In genomic region chr2:9983413-9984216, GRCh38 we compare ENCODE assay signal across 13 cellular contexts. TPM values are rescaled to one million over a fixed set of nuclear protein-coding genes. Genes with fewer than 3 reads are reported as not detected.
DNase-seq lines count a peak whose midpoint lies in the region; ATAC-seq, FAIRE-seq and TF ChIP-seq lines count a peak whose summit lies in the region.
"Had no signal": no experiment of that assay in that cellular context is flagged by ENCODE, and none has a peak within 500 bp of the region (broad histone marks: within the 10 kb centered on the region; RNA-seq: fewer than 3 reads in every experiment).

No MANE protein-coding gene starts in this region.

- TF ChIP-seq RAD21 in A549 (conservative IDR thresholded peaks at IDR 0.05 in 1 of 2, IDR thresholded peaks at IDR 0.05 in 1 of 2), result no peak

- H3K27me3 Mint-ChIP-seq in memory B cell, result peaks cover 3% of the 10 kb centered on the region
- H3K27me3 Mint-ChIP-seq in activated CD4-positive, alpha-beta T cell treated with anti-CD3 and anti-CD28 coated beads, Interleukin-2, amount 10 ng/mL, durations not matched to agents 7 days and 5 days, result peaks cover 26% of the 10 kb centered on the region

- peaks cover 62% of the 10 kb centered on the region for H3F3A ChIP-seq in GM23248 (ENCODE audit: insufficient read depth)

- in situ Hi-C loops in GM23248 (cut with MboI), result no loop called here

- no peaks in the 10 kb centered on the region for H3K36me3 ChIP-seq in GM23248 (ENCODE audit: low read depth)
- peaks cover 3% of the 10 kb centered on the region for H3K36me3 ChIP-seq in adipocyte (ENCODE audit: control insufficient read depth, insufficient read depth, low read length, severe bottlenecking)
- H3K36me3 ChIP-seq: HAP-1 had no signal

- no peak for TF ChIP-seq POLR2A in A549 (IDR thresholded peaks at IDR 0.05; ENCODE audit: low read length)

- DNase-seq in A549 (ENCODE audit: low read depth in 1 of 2, low spot score in 1 of 2) (no peak), GM23248 (peak; percentile 52), adipocyte (ENCODE audit: low read depth) (no peak), memory B cell (ENCODE audit: low spot score in 2 of 2) (no peak), AG08396 (ENCODE audit: low spot score) (no peak), RWPE1 (ENCODE audit: low spot score) (no peak)
- DNase-seq in activated CD4-positive, alpha-beta T cell treated with anti-CD3 and anti-CD28 coated beads, Interleukin-2, amount 10 ng/mL, durations not matched to agents 7 days and 5 days, result no peak
- DNase-seq: DMS79, NCI-H524 treated with DMSO at 0.1 percent for 48 hours had no signal

- H3K27ac ChIP-seq in A549 (no peak overlapping the region), GM23248 (peak overlapping the region; percentile 76), RWPE1 (no peak overlapping the region)

- POLR2A ChIA-PET in A549 (lab: Yijun Ruan, JAX), result interaction anchor here (0.7 to 1.1 kb wide), 2 partner anchors 65 to 452 kb away, joined by 3 to 7 read pairs; no protein-coding TSS in a partner anchor
- POLR2A ChIA-PET in RWPE1 (lab: Yijun Ruan, JAX; ENCODE audit: low non-redundant PET), result no interaction called here
- POLR2A ChIA-PET in activated CD4-positive, alpha-beta T cell treated with anti-CD3 and anti-CD28 coated beads, Interleukin-2, amount 10 ng/mL, durations not matched to agents 7 days and 5 days (lab: Charles Lee), result interaction anchor here (0.6 to 0.7 kb wide), 2 partner anchors 64 to 499 kb away, joined by 4 read pairs; no protein-coding TSS in a partner anchor

- H2AFZ ChIP-seq in GM23248, result 0 out of 2 replicates have a peak overlapping the region, but pooled peaks have one; percentile 28

- H3K9me3 ChIP-seq in A549 (no peaks in the 10 kb centered on the region), GM23248 (ENCODE audit: low read depth) (no peaks in the 10 kb centered on the region), adipocyte (ENCODE audit: control insufficient read depth, low read length) (no peaks in the 10 kb centered on the region)
- H3K9me3 ChIP-seq: HAP-1 had no signal

- H3K79me2 ChIP-seq in GM23248 (ENCODE audit: insufficient read depth), result no peaks in the 10 kb centered on the region

- H3K27me3 ChIP-seq in GM23248 (replicated peaks; ENCODE audit: insufficient read depth) (no peaks in the 10 kb centered on the region), adipocyte (replicated peaks; ENCODE audit: control insufficient read depth, insufficient read depth, low read length) (no peaks in the 10 kb centered on the region)

- ATAC-seq in A549, result no peak; a peak in 2 of 6 replicates
- ATAC-seq in memory B cell (ENCODE audit: low read depth), result peak; percentile 10
- ATAC-seq in HG03521 (IDR thresholded peaks at IDR 0.05; ENCODE audit: unreplicated experiment), result no peak

- H3K4me1 ChIP-seq in A549 (0 out of 3 replicates have a peak, but pooled peaks cover 3% of the 10 kb centered on the region), GM23248 (ENCODE audit: insufficient read depth) (peaks cover 65% of the 10 kb centered on the region), adipocyte (ENCODE audit: control insufficient read depth, insufficient read depth, low read length) (peaks cover 47% of the 10 kb centered on the region)
- H3K4me1 ChIP-seq: HAP-1 had no signal

- peaks cover 4% of the 10 kb centered on the region for H3K4me1 Mint-ChIP-seq in memory B cell
- peaks cover 15% of the 10 kb centered on the region for H3K4me1 Mint-ChIP-seq in activated CD4-positive, alpha-beta T cell treated with anti-CD3 and anti-CD28 coated beads, Interleukin-2, amount 10 ng/mL, durations not matched to agents 7 days and 5 days

- H3K36me3 Mint-ChIP-seq in memory B cell, result no peaks in the 10 kb centered on the region
- H3K36me3 Mint-ChIP-seq in activated CD4-positive, alpha-beta T cell treated with anti-CD3 and anti-CD28 coated beads, Interleukin-2, amount 10 ng/mL, durations not matched to agents 7 days and 5 days (ENCODE audit: low read depth), result no peaks in the 10 kb centered on the region

- H3K4me2 ChIP-seq in A549, result peak overlapping the region; percentile 34
- H3K4me2 ChIP-seq in GM23248 (ENCODE audit: unreplicated experiment), result peak overlapping the region; percentile 60

- no peak overlapping the region for H3K4me3 Mint-ChIP-seq in memory B cell
- no peak overlapping the region for H3K4me3 Mint-ChIP-seq in activated CD4-positive, alpha-beta T cell treated with anti-CD3 and anti-CD28 coated beads, Interleukin-2, amount 10 ng/mL, durations not matched to agents 7 days and 5 days
- H3K4me3 Mint-ChIP-seq: nephron had no signal

- H3K4me3 ChIP-seq in A549, result no peak overlapping the region
- no peak overlapping the region for H3K4me3 ChIP-seq in GM23248
- no peak overlapping the region for H3K4me3 ChIP-seq in adipocyte (ENCODE audit: low read length)
- H3K4me3 ChIP-seq: HAP-1, smooth muscle cell had no signal

- CTCF ChIA-PET in A549 (lab: Yijun Ruan, JAX), result interaction anchor here (0.7 to 7.4 kb wide), 40 partner anchors 8 to 1290 kb away, joined by 3 to 117 read pairs (median 7); partner anchors contain the start of gene TAF1B
- CTCF ChIA-PET in RWPE1 (lab: Yijun Ruan, JAX), result interaction anchor here (0.6 to 1.7 kb wide), 15 partner anchors 10 to 355 kb away, joined by 3 to 12 read pairs (median 6); no protein-coding TSS in a partner anchor
- CTCF ChIA-PET in activated CD4-positive, alpha-beta T cell treated with anti-CD3 and anti-CD28 coated beads, Interleukin-2, amount 10 ng/mL, durations not matched to agents 7 days and 5 days (lab: Charles Lee), result interaction anchor here (0.5 to 2.1 kb wide), 32 partner anchors 8 to 757 kb away, joined by 3 to 18 read pairs (median 4); partner anchors contain the start of gene ADAM17

- no peaks in the 10 kb centered on the region for H3K9me2 ChIP-seq in GM23248 (ENCODE audit: insufficient read depth)

- no peak for TF ChIP-seq CTCF in A549 (IDR thresholded peaks at IDR 0.05)
- no peak for TF ChIP-seq CTCF in RWPE1 (conservative IDR thresholded peaks at IDR 0.05; ENCODE audit: low read depth)

- no peak for TF ChIP-seq EP300 in A549 (IDR thresholded peaks at IDR 0.05)

- H3K9ac ChIP-seq in GM23248, result no peak overlapping the region
- H3K9ac ChIP-seq in adipocyte (ENCODE audit: low read length), result peak overlapping the region; percentile 44

- H4K20me1 ChIP-seq in GM23248 (ENCODE audit: insufficient read depth), result no peaks in the 10 kb centered on the region

- no peak for FAIRE-seq in A549 (lab: Jason Lieb, UNC)

- no peak overlapping the region for H3K27ac Mint-ChIP-seq in memory B cell
- no peak overlapping the region for H3K27ac Mint-ChIP-seq in activated CD4-positive, alpha-beta T cell treated with anti-CD3 and anti-CD28 coated beads, Interleukin-2, amount 10 ng/mL, durations not matched to agents 7 days and 5 days
- H3K27ac Mint-ChIP-seq: nephron had no signal

- H3K9me3 Mint-ChIP-seq in memory B cell, result no peaks in the 10 kb centered on the region
- no peaks in the 10 kb centered on the region for H3K9me3 Mint-ChIP-seq in activated CD4-positive, alpha-beta T cell treated with anti-CD3 and anti-CD28 coated beads, Interleukin-2, amount 10 ng/mL, durations not matched to agents 7 days and 5 days
- H3K9me3 Mint-ChIP-seq: nephron had no signal

- 42% methylated on average over 15 of the region's 15 CpGs for WGBS in A549 (ENCODE audit: missing lambda C conversion rate)
- WGBS in GM23248 (ENCODE audit: low coverage in 1 of 2, low lambda C conversion rate in 2 of 2, missing lambda C conversion rate in 2 of 2), 2 experiments, result 29 to 32% methylated on average over 15 of the region's 15 CpGs

TF ChIP-seq in A549, 52 proteins besides CTCF, POLR2A, EP300 and RAD21:
- TF ChIP-seq CEBPB (IDR thresholded peaks at IDR 0.05) (peak in 1 of 2 experiments; percentile 18; a peak in 1 of 4 replicates), FOXS1 (CRISPR knock-in tag; IDR thresholded peaks at IDR 0.05) (no peak)

RNA-seq across cellular contexts. Expression of gene GRHL1, which starts 32.1 kb away (rescaled TPM):
- polyA plus RNA-seq in A549 (2011; rRNA removed), result 1.2 and 1.7 TPM in 2 replicates
- 0.93 and 0.98 TPM in 2 replicates for polyA plus RNA-seq in A549 (2012; cell fraction: cytosol; rRNA removed)
- 1.4 and 1.5 TPM in 2 replicates for polyA plus RNA-seq in A549 (2012; cell fraction: nucleus; rRNA removed)
- 0.59 to 0.84 TPM (median 0.68 TPM) in 3 replicates for polyA plus RNA-seq in A549 (2017; fragmentation: RNase III; extraction: RNeasy Plus Mini Kit Qiagen cat#74134 plus additional on column Dnase treatment)
- 0.92 and 3.4 TPM in 2 replicates for polyA minus RNA-seq in A549 (2011; rRNA and poly(A)+ RNA removed)
- 0.32 and 0.38 TPM in 2 replicates for total RNA-seq in GM23248 (2014; rRNA removed; shearing (Covaris generic))
- polyA plus RNA-seq in GM23248 (2016; fragmentation: Nextera tagmentation; extraction: Ambion mirVana), result 0.45 and 0.61 TPM in 2 replicates
- under 1 TPM; 0.25 to 0.27 TPM for total RNA-seq in activated CD4-positive, alpha-beta T cell treated with anti-CD3 and anti-CD28 coated beads, Interleukin-2, amount 10 ng/mL, durations not matched to agents 7 days and 5 days

RNA-seq across cellular contexts. Expression of gene KLF11, which starts 59.7 kb away (rescaled TPM):
- 8.2 and 10.0 TPM in 2 replicates for polyA plus RNA-seq in A549 (2011; rRNA removed)
- 6.4 and 7.0 TPM in 2 replicates for polyA plus RNA-seq in A549 (2012; cell fraction: cytosol; rRNA removed)
- polyA plus RNA-seq in A549 (2012; cell fraction: nucleus; rRNA removed), result 7.4 and 8.3 TPM in 2 replicates
- 2.4 to 3.0 TPM (median 2.8 TPM) in 3 replicates for polyA plus RNA-seq in A549 (2017; fragmentation: RNase III; extraction: RNeasy Plus Mini Kit Qiagen cat#74134 plus additional on column Dnase treatment)
- 13.2 and 22.4 TPM in 2 replicates for polyA minus RNA-seq in A549 (2011; rRNA and poly(A)+ RNA removed)
- total RNA-seq in GM23248 (2014; rRNA removed; shearing (Covaris generic)), result 5.8 and 6.6 TPM in 2 replicates
- polyA plus RNA-seq in GM23248 (2016; fragmentation: Nextera tagmentation; extraction: Ambion mirVana), result 4.8 and 4.9 TPM in 2 replicates
- 1 to 10 TPM; 7.2 to 8.6 TPM for total RNA-seq in activated CD4-positive, alpha-beta T cell treated with anti-CD3 and anti-CD28 coated beads, Interleukin-2, amount 10 ng/mL, durations not matched to agents 7 days and 5 days
